ENCODE assay signal across 15 cellular contexts in genomic region chr10:34759837-34760215, GRCh38.
"Had no signal": no experiment of that assay in that cellular context is flagged by ENCODE, and none has a peak within 500 bp of the region (broad histone marks: within the 10 kb centered on the region; RNA-seq: fewer than 3 reads in every experiment).

No MANE protein-coding gene starts in this region.

- H3K4me1 ChIP-seq: spleen had no signal

- H3K9me3 Mint-ChIP-seq: activated naive CD4-positive, alpha-beta T cell treated with anti-CD3 and anti-CD28 coated beads, Interleukin-2, amount 50 U/mL, for 24 hours had no signal

- H3K4me1 Mint-ChIP-seq: activated naive CD4-positive, alpha-beta T cell treated with anti-CD3 and anti-CD28 coated beads, Interleukin-2, amount 50 U/mL, for 24 hours had no signal

- H3K27ac Mint-ChIP-seq: activated naive CD4-positive, alpha-beta T cell treated with anti-CD3 and anti-CD28 coated beads, Interleukin-2, amount 50 U/mL, for 24 hours; effector memory CD8-positive, alpha-beta T cell; naive thymus-derived CD4-positive, alpha-beta T cell had no signal

- H3K4me3 Mint-ChIP-seq: activated naive CD4-positive, alpha-beta T cell treated with anti-CD3 and anti-CD28 coated beads, Interleukin-2, amount 50 U/mL, for 24 hours; effector memory CD8-positive, alpha-beta T cell; naive thymus-derived CD4-positive, alpha-beta T cell had no signal

- H3K9me3 ChIP-seq: ascending aorta, gastroesophageal sphincter, heart left ventricle, pancreas, spleen, thyroid gland had no signal

- H3K27ac ChIP-seq: ascending aorta, gastroesophageal sphincter, pancreas, spleen, thyroid gland had no signal

- H3K36me3 ChIP-seq: ascending aorta, cardiac muscle cell, gastroesophageal sphincter, heart left ventricle, pancreas, spleen, thyroid gland had no signal

- H3K36me3 Mint-ChIP-seq: activated naive CD4-positive, alpha-beta T cell treated with anti-CD3 and anti-CD28 coated beads, Interleukin-2, amount 50 U/mL, for 24 hours; naive thymus-derived CD4-positive, alpha-beta T cell had no signal

- H3K27me3 ChIP-seq: ascending aorta, cardiac muscle cell, gastroesophageal sphincter, heart left ventricle, pancreas, spleen, thyroid gland had no signal

- DNase-seq: activated CD4-positive, alpha-beta T cell treated with anti-CD3 and anti-CD28 coated beads, Interleukin-2, amount 50 U/mL, for 1 hour; activated gamma-delta T cell; effector memory CD8-positive, alpha-beta T cell; naive thymus-derived CD4-positive, alpha-beta T cell; pancreas; spleen; stimulated activated CD8-positive, alpha-beta memory T cell treated with anti-CD3 and anti-CD28 coated beads, Interleukin-4, amount 100 ng/mL, for 48 hours; stimulated activated naive CD4-positive, alpha-beta T cell; T1000; thyroid gland had no signal

- H3K4me3 ChIP-seq: ascending aorta, cardiac muscle cell, gastroesophageal sphincter, heart left ventricle, pancreas, spleen, thyroid gland had no signal
